1 cellular context compared by ENCODE assay signal in genomic region chr15:41917767-41918430, GRCh38.
TF ChIP-seq lines count a peak whose summit lies in the region.

No MANE protein-coding gene starts in this region.

TF ChIP-seq in H1, 55 proteins besides CTCF, POLR2A, EP300 and RAD21:
- TF ChIP-seq CHD2 (IDR thresholded peaks at IDR 0.05; ENCODE audit: low read length) (no peak), CBX5 (IDR thresholded peaks at IDR 0.05; ENCODE audit: low read depth, low read length) (no peak), RXRA (IDR thresholded peaks at IDR 0.05; ENCODE audit: insufficient read depth, low read depth, low read length) (no peak), ATF2 (IDR thresholded peaks at IDR 0.05; ENCODE audit: low read length) (no peak), YY1 (IDR thresholded peaks at IDR 0.05; ENCODE audit: low read depth, low read length) (no peak), MAFK (IDR thresholded peaks at IDR 0.05; ENCODE audit: low read depth, low read length) (no peak), CHD1 (IDR thresholded peaks at IDR 0.05; ENCODE audit: low read depth, low read length) (no peak), RNF2 (IDR thresholded peaks at IDR 0.05; ENCODE audit: borderline replicate concordance, low read depth, low read length, missing control alignments, poor library complexity, severe bottlenecking) (no peak), TEAD4 (IDR thresholded peaks at IDR 0.05; ENCODE audit: low read depth, low read length) (no peak), RFX5 (IDR thresholded peaks at IDR 0.05; ENCODE audit: borderline replicate concordance, low read depth, low read length) (no peak), SP1 (IDR thresholded peaks at IDR 0.05; ENCODE audit: low read depth, low read length) (no peak)
